In genomic region chr1:168833801-168834224, GRCh38 we compare ENCODE assay signal across 12 cellular contexts.
DNase-seq lines count a peak whose midpoint lies in the region; TF ChIP-seq lines count a peak whose summit lies in the region.
"Had no signal": no experiment of that assay in that cellular context is flagged by ENCODE, and none has a peak within 500 bp of the region (broad histone marks: within the 10 kb centered on the region; RNA-seq: fewer than 3 reads in every experiment).

No MANE protein-coding gene starts in this region.

- H3K4me1 ChIP-seq in HEK293 (ENCODE audit: control insufficient read depth, insufficient read depth, low read length) (no peaks in the 10 kb centered on the region), hepatocyte (ENCODE audit: insufficient read depth) (peaks cover 47% of the 10 kb centered on the region), ascending aorta (no peaks in the 10 kb centered on the region)

- H3K9me2 ChIP-seq in hepatocyte (replicated peaks; ENCODE audit: insufficient read depth), result no peaks in the 10 kb centered on the region

- H4K20me1 ChIP-seq in hepatocyte (ENCODE audit: insufficient read depth, poor library complexity, severe bottlenecking), result no peaks in the 10 kb centered on the region

- DNase-seq in UCSD-AML1 (lab: John Stamatoyannopoulos, UW; ENCODE audit: unreplicated experiment), result peak; percentile 19
- no peak for DNase-seq in hepatocyte (ENCODE audit: low spot score)
- peak; percentile 25 for DNase-seq in renal cortical epithelial cell (ENCODE audit: low read depth)
- DNase-seq in stimulated activated CD4-positive, alpha-beta T cell treated with anti-CD3 and anti-CD28 coated beads, Interleukin-1b, Interleukin-23, amount 100 ng/mL, for 48 hours, result no peak
- DNase-seq in effector CD8-positive, alpha-beta T cell (lab: John Stamatoyannopoulos, UW), result no peak
- DNase-seq in ascending aorta (ENCODE audit: low spot score in 2 of 2), result no peak
- DNase-seq: activated CD4-positive, CD25-positive, alpha-beta regulatory T cell treated with anti-CD3 and anti-CD28 coated beads, Interleukin-2, amount 50 U/mL, for 72 hours; head of caudate nucleus; left cardiac atrium; MV-4-11; substantia nigra had no signal

- H2AFZ ChIP-seq in hepatocyte, result no peak overlapping the region

- H3K4me3 ChIP-seq in HEK293 (ENCODE audit: low read depth, low read length) (no peak overlapping the region), hepatocyte (no peak overlapping the region), ascending aorta (no peak overlapping the region)

- H3K79me2 ChIP-seq in hepatocyte, result no peaks in the 10 kb centered on the region

- H3K27ac ChIP-seq in HEK293 (ENCODE audit: extremely low read depth, low read depth, low read length) (no peak overlapping the region), hepatocyte (peak overlapping the region; percentile 91), ascending aorta (no peak overlapping the region)

- H3K36me3 ChIP-seq in HEK293 (ENCODE audit: control insufficient read depth in 2 of 2, insufficient read depth in 1 of 2, low read length in 2 of 2) (no peaks in the 10 kb centered on the region), hepatocyte (replicated peaks; ENCODE audit: insufficient read depth, low read depth) (no peaks in the 10 kb centered on the region), ascending aorta (no peaks in the 10 kb centered on the region)

- H3K27me3 ChIP-seq in hepatocyte, result no peaks in the 10 kb centered on the region
- no peaks in the 10 kb centered on the region for H3K27me3 ChIP-seq in ascending aorta

- CTCF ChIA-PET in HEK293 (lab: Yijun Ruan, JAX), result interaction anchor here (0.8 kb wide), 1 partner anchor 17 kb away, joined by 3 read pairs; no protein-coding TSS in a partner anchor

- no peak for TF ChIP-seq CTCF in HEK293 (tag by site-specific recombination; IDR thresholded peaks at IDR 0.05)
- no peak for TF ChIP-seq CTCF in hepatocyte (IDR thresholded peaks at IDR 0.05; ENCODE audit: poor library complexity)
- no peak for TF ChIP-seq CTCF in ascending aorta (IDR thresholded peaks at IDR 0.05)

- peak overlapping the region; percentile 6 for H3K4me2 ChIP-seq in hepatocyte

- POLR2A ChIA-PET in HEK293 (lab: Yijun Ruan, JAX), result no interaction called here

- no peaks in the 10 kb centered on the region for H3K9me3 ChIP-seq in HEK293 (ENCODE audit: control insufficient read depth, insufficient read depth, low read depth, low read length)
- no peaks in the 10 kb centered on the region for H3K9me3 ChIP-seq in hepatocyte (ENCODE audit: low read depth)
- H3K9me3 ChIP-seq in ascending aorta, result no peaks in the 10 kb centered on the region

- WGBS in hepatocyte (ENCODE audit: low lambda C conversion rate, missing lambda C conversion rate), result 52% methylated on average over 4 of the region's 4 CpGs

- intact Hi-C loops in ascending aorta (cut with DNase I), result no loop called here

TF ChIP-seq in HEK293, 187 proteins besides CTCF, POLR2A, EP300 and RAD21:
- TF ChIP-seq ZNF416 (tag by site-specific recombination; IDR thresholded peaks at IDR 0.05), result no peak
- TF ChIP-seq ZNF391 (tag by site-specific recombination; IDR thresholded peaks at IDR 0.05; ENCODE audit: borderline replicate concordance, low read depth), result no peak
- TF ChIP-seq SALL2 (tag by site-specific recombination; IDR thresholded peaks at IDR 0.05; ENCODE audit: borderline replicate concordance), result no peak
- TF ChIP-seq GLI4 (tag by site-specific recombination; IDR thresholded peaks at IDR 0.05), result no peak
- no peak for TF ChIP-seq ZNF121 (tag by site-specific recombination; IDR thresholded peaks at IDR 0.05)
- TF ChIP-seq, protein P1, sequence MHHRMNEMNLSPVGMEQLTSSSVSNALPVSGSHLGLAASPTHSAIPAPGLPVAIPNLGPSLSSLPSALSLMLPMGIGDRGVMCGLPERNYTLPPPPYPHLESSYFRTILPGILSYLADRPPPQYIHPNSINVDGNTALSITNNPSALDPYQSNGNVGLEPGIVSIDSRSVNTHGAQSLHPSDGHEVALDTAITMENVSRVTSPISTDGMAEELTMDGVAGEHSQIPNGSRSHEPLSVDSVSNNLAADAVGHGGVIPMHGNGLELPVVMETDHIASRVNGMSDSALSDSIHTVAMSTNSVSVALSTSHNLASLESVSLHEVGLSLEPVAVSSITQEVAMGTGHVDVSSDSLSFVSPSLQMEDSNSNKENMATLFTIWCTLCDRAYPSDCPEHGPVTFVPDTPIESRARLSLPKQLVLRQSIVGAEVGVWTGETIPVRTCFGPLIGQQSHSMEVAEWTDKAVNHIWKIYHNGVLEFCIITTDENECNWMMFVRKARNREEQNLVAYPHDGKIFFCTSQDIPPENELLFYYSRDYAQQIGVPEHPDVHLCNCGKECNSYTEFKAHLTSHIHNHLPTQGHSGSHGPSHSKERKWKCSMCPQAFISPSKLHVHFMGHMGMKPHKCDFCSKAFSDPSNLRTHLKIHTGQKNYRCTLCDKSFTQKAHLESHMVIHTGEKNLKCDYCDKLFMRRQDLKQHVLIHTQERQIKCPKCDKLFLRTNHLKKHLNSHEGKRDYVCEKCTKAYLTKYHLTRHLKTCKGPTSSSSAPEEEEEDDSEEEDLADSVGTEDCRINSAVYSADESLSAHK (tag by site-specific recombination; IDR thresholded peaks at IDR 0.05), result peak; percentile 84
- peak; percentile 58 for TF ChIP-seq ZIC2 (tag by site-specific recombination; IDR thresholded peaks at IDR 0.05)
- TF ChIP-seq KLF10 (tag by site-specific recombination; IDR thresholded peaks at IDR 0.05), result no peak
- TF ChIP-seq GLIS2 (tag by site-specific recombination; IDR thresholded peaks at IDR 0.05), result no peak
- TF ChIP-seq KLF9 (tag by site-specific recombination; IDR thresholded peaks at IDR 0.05; ENCODE audit: low read depth), result no peak

Comparison
In these comparisons a context has a peak if more than half of its experiments do, and no peak if none do; other contexts are left out.
1. DNase-seq: peak in UCSD-AML1 (single experiment) and renal cortical epithelial cell (single experiment); none in hepatocyte (single experiment), stimulated activated CD4-positive, alpha-beta T cell treated with anti-CD3 and anti-CD28 coated beads, Interleukin-1b, Interleukin-23, amount 100 ng/mL, for 48 hours (single experiment), effector CD8-positive, alpha-beta T cell (single experiment) and ascending aorta (0 of 2).